ENCODE assay signal across 1 cellular context in genomic region chr10:92342801-92343200, GRCh38.
TF ChIP-seq lines count a peak whose summit lies in the region.

No MANE protein-coding gene starts in this region.

TF ChIP-seq in IMR-90, 13 proteins besides CTCF, POLR2A, EP300 and RAD21 (continued from another document):
- no peak for TF ChIP-seq CHD1 (IDR thresholded peaks at IDR 0.05; ENCODE audit: low read depth, low read length)
- no peak for TF ChIP-seq CEBPB (IDR thresholded peaks at IDR 0.05; ENCODE audit: low read depth, low read length)
